In genomic region chr2:146572598-146572997, GRCh38 we compare ENCODE assay signal across 19 cellular contexts.
DNase-seq lines count a peak whose midpoint lies in the region; ATAC-seq and TF ChIP-seq lines count a peak whose summit lies in the region.
"Had no signal": no experiment of that assay in that cellular context is flagged by ENCODE, and none has a peak within 500 bp of the region (broad histone marks: within the 10 kb centered on the region; RNA-seq: fewer than 3 reads in every experiment).

No MANE protein-coding gene starts in this region.

- intact Hi-C loops in naive thymus-derived CD4-positive, alpha-beta T cell (cut with micrococcal nuclease): no loop called here

- H3K27me3 Mint-ChIP-seq in naive thymus-derived CD4-positive, alpha-beta T cell: no peaks in the 10 kb centered on the region
- H3K27me3 Mint-ChIP-seq: activated CD4-positive, alpha-beta T cell treated with anti-CD3 and anti-CD28 coated beads, Interleukin-2, amount 10 ng/mL, durations not matched to agents 24 days and 14 days had no signal

- no peaks in the 10 kb centered on the region for H3K36me3 ChIP-seq in brain microvascular endothelial cell (replicated peaks)
- H3K36me3 ChIP-seq in naive thymus-derived CD4-positive, alpha-beta T cell (ENCODE audit: control insufficient read depth in 2 of 3, insufficient read depth in 3 of 3, low read length in 3 of 3): no peaks in the 10 kb centered on the region
- H3K36me3 ChIP-seq: BLaER1, pancreas had no signal

- CTCF ChIA-PET in naive thymus-derived CD4-positive, alpha-beta T cell (lab: Charles Lee): no interaction called here

- no peaks in the 10 kb centered on the region for H3K4me1 ChIP-seq in naive thymus-derived CD4-positive, alpha-beta T cell (ENCODE audit: control insufficient read depth in 2 of 2, insufficient read depth in 2 of 2, low read length in 2 of 2)
- H3K4me1 ChIP-seq: BLaER1, pancreas had no signal

- H3K27ac Mint-ChIP-seq in naive thymus-derived CD4-positive, alpha-beta T cell: no peak overlapping the region
- H3K27ac Mint-ChIP-seq: activated CD4-positive, alpha-beta T cell treated with anti-CD3 and anti-CD28 coated beads, Interleukin-2, amount 10 ng/mL, durations not matched to agents 24 days and 14 days; activated naive CD4-positive, alpha-beta T cell treated with anti-CD3 and anti-CD28 coated beads, Interleukin-2, amount 50 U/mL, for 72 hours had no signal

- no peak overlapping the region for H3K4me3 ChIP-seq in brain microvascular endothelial cell (ENCODE audit: low read depth, low read length)
- no peak overlapping the region for H3K4me3 ChIP-seq in naive thymus-derived CD4-positive, alpha-beta T cell (ENCODE audit: low read length)
- H3K4me3 ChIP-seq: BLaER1, mucosa of descending colon, pancreas had no signal

- peak; percentile 71 for DNase-seq in EH (ENCODE audit: low read depth)
- DNase-seq in LHCN-M2 (ENCODE audit: low read depth): peak; percentile 43
- DNase-seq in brain microvascular endothelial cell: no peak
- DNase-seq in kidney tubule cell (ENCODE audit: low spot score): peak; percentile 50
- DNase-seq in naive thymus-derived CD4-positive, alpha-beta T cell: no peak
- DNase-seq in RKO (ENCODE audit: low spot score): no peak
- no peak for DNase-seq in GM19238 (ENCODE audit: insufficient read length, low spot score)
- DNase-seq: activated CD4-positive, alpha-beta T cell treated with anti-CD3 and anti-CD28 coated beads, Interleukin-2, amount 10 ng/mL, durations not matched to agents 24 days and 14 days; activated T-cell treated with anti-CD3 and anti-CD28 coated beads for 4 hours; DMS79; head of caudate nucleus; mucosa of descending colon; NCI-H510A treated with DMSO at 0.1 percent for 48 hours; pancreas; stimulated activated naive CD4-positive, alpha-beta T cell; T-helper 2 cell had no signal

- H3K9me3 Mint-ChIP-seq in naive thymus-derived CD4-positive, alpha-beta T cell: peaks cover 0 to 6% (median 0%) of the 10 kb centered on the region in 11 donors
- H3K9me3 Mint-ChIP-seq: activated CD4-positive, alpha-beta T cell treated with anti-CD3 and anti-CD28 coated beads, Interleukin-2, amount 10 ng/mL, durations not matched to agents 24 days and 14 days had no signal

- H3K4me3 Mint-ChIP-seq in naive thymus-derived CD4-positive, alpha-beta T cell: no peak overlapping the region
- H3K4me3 Mint-ChIP-seq: activated CD4-positive, alpha-beta T cell treated with anti-CD3 and anti-CD28 coated beads, Interleukin-2, amount 10 ng/mL, durations not matched to agents 24 days and 14 days had no signal

- ATAC-seq in naive thymus-derived CD4-positive, alpha-beta T cell: no peak
- ATAC-seq in HG03521 (IDR thresholded peaks at IDR 0.05; ENCODE audit: unreplicated experiment): no peak
- ATAC-seq: activated naive CD4-positive, alpha-beta T cell treated with anti-CD3 and anti-CD28 coated beads, Interleukin-2, amount 50 U/mL, for 72 hours; mucosa of descending colon; pancreas had no signal

- peak overlapping the region; percentile 15 for H3K27ac ChIP-seq in brain microvascular endothelial cell
- no peak overlapping the region for H3K27ac ChIP-seq in naive thymus-derived CD4-positive, alpha-beta T cell (ENCODE audit: low read depth, low read length)
- H3K27ac ChIP-seq: BLaER1, pancreas had no signal

- H3K4me1 Mint-ChIP-seq in naive thymus-derived CD4-positive, alpha-beta T cell: no peaks in the 10 kb centered on the region
- H3K4me1 Mint-ChIP-seq: activated CD4-positive, alpha-beta T cell treated with anti-CD3 and anti-CD28 coated beads, Interleukin-2, amount 10 ng/mL, durations not matched to agents 24 days and 14 days had no signal

- H3K9me3 ChIP-seq in naive thymus-derived CD4-positive, alpha-beta T cell (ENCODE audit: control insufficient read depth in 2 of 3, low read length in 3 of 3): no peaks in the 10 kb centered on the region
- H3K9me3 ChIP-seq: BLaER1, mucosa of descending colon, pancreas had no signal

- H3K36me3 Mint-ChIP-seq in naive thymus-derived CD4-positive, alpha-beta T cell: no peaks in the 10 kb centered on the region
- H3K36me3 Mint-ChIP-seq: activated naive CD4-positive, alpha-beta T cell treated with anti-CD3 and anti-CD28 coated beads, Interleukin-2, amount 50 U/mL, for 72 hours had no signal

- in situ Hi-C loops in brain microvascular endothelial cell (cut with HindIII; ENCODE audit: low pct_ligation_motif_present, low sequenced_read_pairs): no loop called here

- POLR2A ChIA-PET in naive thymus-derived CD4-positive, alpha-beta T cell (lab: Charles Lee): no interaction called here

- H3K27me3 ChIP-seq in brain microvascular endothelial cell (replicated peaks): no peaks in the 10 kb centered on the region
- H3K27me3 ChIP-seq in naive thymus-derived CD4-positive, alpha-beta T cell (ENCODE audit: control insufficient read depth in 2 of 2, insufficient read depth in 2 of 2, low read length in 2 of 2): no peaks in the 10 kb centered on the region
- H3K27me3 ChIP-seq: BLaER1, pancreas had no signal

- TF ChIP-seq CTCF in brain microvascular endothelial cell (IDR thresholded peaks at IDR 0.05; ENCODE audit: low read depth, low read length, missing control alignments): no peak

Comparison
In these comparisons a context has a peak if more than half of its experiments do, and no peak if none do; other contexts are left out.
1. DNase-seq: peak in EH (single experiment), LHCN-M2 (single experiment) and kidney tubule cell (single experiment); none in brain microvascular endothelial cell (single experiment), naive thymus-derived CD4-positive, alpha-beta T cell (0 of 9), RKO (single experiment) and GM19238 (single experiment).